ENCODE assay signal across 22 cellular contexts in the genomic region with DNA sequence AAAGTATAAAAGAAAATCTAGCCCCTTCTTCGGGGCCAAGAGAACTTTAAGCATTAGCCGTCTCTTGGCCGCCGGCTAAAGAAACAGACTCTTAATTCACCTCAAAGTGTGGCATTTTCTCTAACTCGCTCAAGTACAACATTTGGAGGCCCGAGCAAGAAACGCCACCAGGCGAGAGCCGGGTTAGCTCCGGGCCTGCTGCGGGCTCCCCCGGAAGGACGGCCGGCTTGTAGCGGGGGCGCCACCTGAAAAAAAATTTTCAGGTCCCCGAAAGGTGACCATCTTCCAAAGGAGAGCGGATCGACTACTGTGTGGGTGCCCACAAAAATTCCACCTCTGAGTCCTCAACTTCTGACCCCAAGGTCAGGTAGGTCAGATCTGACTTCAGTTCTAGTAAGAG.
DNase-seq lines count a peak whose midpoint lies in the region; ATAC-seq and TF ChIP-seq lines count a peak whose summit lies in the region.
"Had no signal": no experiment of that assay in that cellular context is flagged by ENCODE, and none has a peak within 500 bp of the region (broad histone marks: within the 10 kb centered on the region; RNA-seq: fewer than 3 reads in every experiment).

No MANE protein-coding gene starts in this region.

- no peak overlapping the region for H3K4me3 ChIP-seq in Caco-2 (ENCODE audit: low read depth, low read length)
- H3K4me3 ChIP-seq in HUES48 (ENCODE audit: low read depth, low read length) = no peak overlapping the region
- H3K4me3 ChIP-seq in uterus = no peak overlapping the region
- H3K4me3 ChIP-seq: A549; BLaER1 treated with 17β-estradiol and CSF1 and Interleukin-3, amounts not matched to agents 10 nM and 100 nM; HAP-1 had no signal

- intact Hi-C loops in Caco-2 (cut with micrococcal nuclease; ENCODE audit: unreplicated experiment) = no loop called here
- intact Hi-C loops in uterus (cut with DNase I; ENCODE audit: low total_unique reads) = no loop called here

- no peaks in the 10 kb centered on the region for H3K36me3 ChIP-seq in Caco-2 (ENCODE audit: control insufficient read depth, insufficient read depth, low read length)
- H3K36me3 ChIP-seq in HUES48 (ENCODE audit: control insufficient read depth, insufficient read depth, low read length) = no peaks in the 10 kb centered on the region
- H3K36me3 ChIP-seq in uterus = no peaks in the 10 kb centered on the region
- H3K36me3 ChIP-seq: BE2C; BLaER1 treated with 17β-estradiol and CSF1 and Interleukin-3, amounts not matched to agents 10 nM and 100 nM; HAP-1 had no signal

- no peak for ATAC-seq in T-helper 17 cell
- ATAC-seq: A549 had no signal

- H3K4me3 Mint-ChIP-seq in Caco-2 (ENCODE audit: unreplicated experiment) = no peak overlapping the region
- no peak overlapping the region for H3K4me3 Mint-ChIP-seq in T-helper 17 cell
- no peak overlapping the region for H3K4me3 Mint-ChIP-seq in mesothelial cell of epicardium
- H3K4me3 Mint-ChIP-seq: CD14-positive monocyte; CD4-positive, alpha-beta T cell; CD8-positive, alpha-beta memory T cell; HFFc6 had no signal

- TF ChIP-seq POLR2A in uterus (IDR thresholded peaks at IDR 0.05) = no peak

- peaks cover 32% of the 10 kb centered on the region for H3K4me1 Mint-ChIP-seq in Caco-2 (ENCODE audit: low read depth, unreplicated experiment)
- peaks cover 35% of the 10 kb centered on the region for H3K4me1 Mint-ChIP-seq in T-helper 17 cell
- H3K4me1 Mint-ChIP-seq in mesothelial cell of epicardium = peaks cover 29% of the 10 kb centered on the region

- BruUV-seq in Caco-2 (replicated peaks; lab: Mats Ljungman, UMichigan) = no TSS peak

- peaks cover 5% of the 10 kb centered on the region for H3K36me3 Mint-ChIP-seq in Caco-2 (ENCODE audit: insufficient read depth, unreplicated experiment)
- H3K36me3 Mint-ChIP-seq in T-helper 17 cell (ENCODE audit: low read depth) = peaks cover 4% of the 10 kb centered on the region
- no peaks in the 10 kb centered on the region for H3K36me3 Mint-ChIP-seq in mesothelial cell of epicardium
- H3K36me3 Mint-ChIP-seq: CD14-positive monocyte had no signal

- H3K9ac ChIP-seq in HUES48 (ENCODE audit: low read depth, low read length) = no peak overlapping the region
- H3K9ac ChIP-seq: BLaER1 treated with 17β-estradiol and CSF1 and Interleukin-3, amounts not matched to agents 10 nM and 100 nM had no signal

- H3K4me1 ChIP-seq in Caco-2 (0 out of 2 replicates have a peak, but pooled peaks cover 4% of the 10 kb centered on the region), HUES48 (ENCODE audit: control insufficient read depth, insufficient read depth, low read length) (peaks cover 34% of the 10 kb centered on the region), uterus (no peaks in the 10 kb centered on the region)
- H3K4me1 ChIP-seq: A549, BE2C had no signal

- H3K9me3 Mint-ChIP-seq in Caco-2 (ENCODE audit: unreplicated experiment) = peaks cover 17% of the 10 kb centered on the region
- H3K9me3 Mint-ChIP-seq in mesothelial cell of epicardium = no peaks in the 10 kb centered on the region

- no peak for DNase-seq in Caco-2
- DNase-seq in T-helper 17 cell = no peak
- DNase-seq in mesothelial cell of epicardium (ENCODE audit: low spot score in 2 of 2, unreplicated experiment in 2 of 2) = no peak
- DNase-seq in uterus = no peak
- DNase-seq in HuH-7 (ENCODE audit: low spot score) = no peak
- no peak for DNase-seq in stimulated activated CD4-positive, alpha-beta T cell treated with anti-CD3 and anti-CD28 coated beads, Interleukin-4, amount 100 ng/mL, for 4 hours
- DNase-seq: 8988T; ACHN; AML-193; BE2C; Calu3; CD4-positive, alpha-beta T cell; CD8-positive, alpha-beta memory T cell; DMS53; DMS79 treated with DMSO at 0.1 percent for 48 hours; GOT3; HFFc6 had no signal

- CTCF ChIA-PET in Caco-2 (lab: Charles Lee) = no interaction called here

- H3K27ac Mint-ChIP-seq in Caco-2 (ENCODE audit: unreplicated experiment) = peak overlapping the region; percentile 58
- peak overlapping the region; percentile 63 for H3K27ac Mint-ChIP-seq in T-helper 17 cell
- H3K27ac Mint-ChIP-seq in mesothelial cell of epicardium = peak overlapping the region; percentile 47
- H3K27ac Mint-ChIP-seq: CD14-positive monocyte, HFFc6 had no signal

- peak overlapping the region; percentile 59 for H3K27ac ChIP-seq in HUES48 (ENCODE audit: low read depth, low read length)
- no peak overlapping the region for H3K27ac ChIP-seq in uterus
- H3K27ac ChIP-seq: A549; BLaER1 treated with 17β-estradiol and CSF1 and Interleukin-3, amounts not matched to agents 10 nM and 100 nM had no signal

- TF ChIP-seq CTCF in Caco-2 (IDR thresholded peaks at IDR 0.05; ENCODE audit: insufficient read depth in 1 of 2, low read depth in 1 of 2, low read length in 1 of 2, severe bottlenecking in 1 of 2, unreplicated experiment in 1 of 2) = no peak
- TF ChIP-seq CTCF in mesothelial cell of epicardium (IDR thresholded peaks at IDR 0.05; ENCODE audit: unreplicated experiment) = no peak
- no peak for TF ChIP-seq CTCF in uterus (IDR thresholded peaks at IDR 0.05)

- H3K9me3 ChIP-seq in Caco-2 (no peaks in the 10 kb centered on the region), HUES48 (ENCODE audit: control insufficient read depth, insufficient read depth, low read length) (no peaks in the 10 kb centered on the region), T-helper 17 cell (ENCODE audit: control insufficient read depth, low read length, poor library complexity, severe bottlenecking) (no peaks in the 10 kb centered on the region), uterus (no peaks in the 10 kb centered on the region)
- H3K9me3 ChIP-seq: A549; BE2C; BLaER1 treated with 17β-estradiol and CSF1 and Interleukin-3, amounts not matched to agents 10 nM and 100 nM; HAP-1 had no signal

- no peaks in the 10 kb centered on the region for H3K27me3 Mint-ChIP-seq in Caco-2 (ENCODE audit: insufficient read depth, unreplicated experiment)
- H3K27me3 Mint-ChIP-seq in T-helper 17 cell = no peaks in the 10 kb centered on the region
- H3K27me3 Mint-ChIP-seq in mesothelial cell of epicardium (ENCODE audit: low read depth) = peaks cover 7% of the 10 kb centered on the region
- H3K27me3 Mint-ChIP-seq: CD4-positive, alpha-beta T cell; CD8-positive, alpha-beta memory T cell had no signal

- POLR2A ChIA-PET in Caco-2 (lab: Charles Lee) = no interaction called here

- no peaks in the 10 kb centered on the region for H3K27me3 ChIP-seq in Caco-2 (replicated peaks; ENCODE audit: control insufficient read depth, insufficient read depth, low read length)
- no peaks in the 10 kb centered on the region for H3K27me3 ChIP-seq in HUES48 (ENCODE audit: control insufficient read depth, insufficient read depth, low read length)
- no peaks in the 10 kb centered on the region for H3K27me3 ChIP-seq in uterus
- H3K27me3 ChIP-seq: BE2C; BLaER1 treated with 17β-estradiol and CSF1 and Interleukin-3, amounts not matched to agents 10 nM and 100 nM had no signal
